ENCODE assay signal across 7 cellular contexts in genomic region chr1:150362721-150363425, GRCh38. TPM values are rescaled to one million over a fixed set of nuclear protein-coding genes. Genes with fewer than 3 reads are reported as not detected.
DNase-seq lines count a peak whose midpoint lies in the region; TF ChIP-seq lines count a peak whose summit lies in the region.

No MANE protein-coding gene starts in this region.

- no TSS peak for BruUV-seq in mammary epithelial cell (replicated peaks; lab: Mats Ljungman, UMichigan)

- WGBS in mammary epithelial cell (ENCODE audit: low coverage, missing lambda C conversion rate), result 49% methylated on average over 21 of the region's 22 CpGs

- H3K27me3 ChIP-seq in H7 (ENCODE audit: control insufficient read depth, insufficient read depth, low read length) (no peaks in the 10 kb centered on the region), mammary epithelial cell (ENCODE audit: insufficient read depth, low read length) (no peaks in the 10 kb centered on the region), muscle layer of colon (ENCODE audit: control insufficient read depth in 1 of 2, insufficient read depth in 2 of 2, low read length in 2 of 2) (no peaks in the 10 kb centered on the region), vagina (no peaks in the 10 kb centered on the region)

- H3K9ac ChIP-seq in mammary epithelial cell (ENCODE audit: insufficient read depth, low read length) (peak overlapping the region; percentile 75), muscle layer of colon (ENCODE audit: low read length) (peak overlapping the region; percentile 6)

- peak overlapping the region; percentile 63 for H3K4me2 ChIP-seq in mammary epithelial cell (ENCODE audit: insufficient read depth, low read depth, low read length)

- CTCF ChIA-PET in mammary epithelial cell (lab: Charles Lee; ENCODE audit: low non-redundant PET), result no interaction called here

- peaks cover 33% of the 10 kb centered on the region for H3K79me2 ChIP-seq in mammary epithelial cell (ENCODE audit: insufficient read depth, low read length)

- H3K27ac ChIP-seq in mammary epithelial cell (ENCODE audit: insufficient read depth, low read depth, low read length) (peak overlapping the region; percentile 94), muscle layer of colon (ENCODE audit: low read depth, low read length) (peak overlapping the region; percentile 93), vagina (peak overlapping the region; percentile 96)

- no peaks in the 10 kb centered on the region for H3K36me3 ChIP-seq in H7 (replicated peaks; ENCODE audit: control insufficient read depth, insufficient read depth, low read length)
- H3K36me3 ChIP-seq in mammary epithelial cell (ENCODE audit: insufficient read depth, low read length), result no peaks in the 10 kb centered on the region
- no peaks in the 10 kb centered on the region for H3K36me3 ChIP-seq in muscle layer of colon (ENCODE audit: insufficient read depth, low read length)
- H3K36me3 ChIP-seq in vagina, result no peaks in the 10 kb centered on the region

- DNase-seq in H7 (no peak), NCI-H748 (lab: John Stamatoyannopoulos, UW; ENCODE audit: unreplicated experiment) (peak; percentile 59), mammary epithelial cell (no peak), vagina (ENCODE audit: extremely low spot score in 2 of 2) (peak in 1 of 2 donors; percentile 89), H4 (ENCODE audit: low spot score) (no peak), kidney tubule cell (ENCODE audit: low spot score) (no peak)

- in situ Hi-C loops in mammary epithelial cell (cut with MboI; ENCODE audit: low sequenced_read_pairs in 2 of 2), result no loop called here

- H3K4me1 ChIP-seq in mammary epithelial cell (ENCODE audit: insufficient read depth, low read length) (peaks cover 6% of the 10 kb centered on the region), muscle layer of colon (ENCODE audit: insufficient read depth, low read length) (peaks cover 4% of the 10 kb centered on the region), vagina (peaks cover 20% of the 10 kb centered on the region)

- H3K4me3 ChIP-seq in H7 (ENCODE audit: insufficient read depth, low read depth, low read length) (peak overlapping the region; percentile 91), mammary epithelial cell (replicated peaks in 1 of 3; ENCODE audit: insufficient read depth in 1 of 3, low read depth in 2 of 3, low read length in 3 of 3) (peak overlapping the region; percentile 61 to 96 (median 78)), muscle layer of colon (ENCODE audit: low read depth in 1 of 2, low read length in 2 of 2) (peak overlapping the region; percentile 15 to 97), vagina (peak overlapping the region; percentile 48 to 61)

- peak overlapping the region; percentile 90 for H2AFZ ChIP-seq in mammary epithelial cell (ENCODE audit: low read depth, low read length)

- no peaks in the 10 kb centered on the region for H4K20me1 ChIP-seq in mammary epithelial cell (ENCODE audit: insufficient read depth, low read length)

- H3K9me3 ChIP-seq in mammary epithelial cell (replicated peaks; ENCODE audit: insufficient read depth, low read length) (no peaks in the 10 kb centered on the region), muscle layer of colon (ENCODE audit: low read length) (no peaks in the 10 kb centered on the region), vagina (no peaks in the 10 kb centered on the region)

- no peak for TF ChIP-seq POLR2A in vagina (IDR thresholded peaks at IDR 0.05)

- no peak for TF ChIP-seq CTCF in mammary epithelial cell (conservative IDR thresholded peaks at IDR 0.05 in 1 of 2, IDR thresholded peaks at IDR 0.05 in 1 of 2; ENCODE audit: extremely low read depth in 1 of 2, insufficient read depth in 1 of 2, low read depth in 1 of 2, low read length in 2 of 2)
- no peak for TF ChIP-seq CTCF in vagina (IDR thresholded peaks at IDR 0.05)

- dilution Hi-C loops in mammary epithelial cell (cut with HindIII; ENCODE audit: low sequenced_read_pairs), result no loop called here

- intact Hi-C loops in mammary epithelial cell (cut with micrococcal nuclease) (loop anchor here (10.0 kb wide), 2 partner anchors 122 to 172 kb away; partner anchors contain the start of gene TARS2), vagina (cut with DNase I) (no loop called here)

RNA-seq across cellular contexts. Expression of gene RPRD2, which starts 1.1 kb away (rescaled TPM):
- total RNA-seq in H7 (2014; rRNA removed; shearing (Covaris generic)), result 14.5 and 19.0 TPM in 2 replicates
- total RNA-seq in mammary epithelial cell (10 to 100 TPM; 12.7 to 22.7 TPM), vagina (23.8 TPM)
- 12.6 TPM for polyA plus RNA-seq in mammary epithelial cell
- polyA minus RNA-seq in mammary epithelial cell, result 19.4 TPM
- total RNA-seq in H4 (2014; rRNA removed; shearing (Covaris generic)), result 9.3 and 10.2 TPM in 2 replicates

RNA-seq across cellular contexts. Expression of gene PRPF3, which starts 41.5 kb away (rescaled TPM):
- total RNA-seq in H7 (2014; rRNA removed; shearing (Covaris generic)), result 46.9 and 58.0 TPM in 2 replicates
- 10 to 100 TPM; 29.0 to 52.3 TPM for total RNA-seq in mammary epithelial cell
- polyA plus RNA-seq in mammary epithelial cell, result 17.1 TPM
- polyA minus RNA-seq in mammary epithelial cell, result 36.1 TPM
- total RNA-seq in vagina, result 39.8 TPM
- 29.2 and 32.3 TPM in 2 replicates for total RNA-seq in H4 (2014; rRNA removed; shearing (Covaris generic))
